In genomic region chr12:12786716-12787601, GRCh38 we compare ENCODE assay signal across 1 cellular context.
TF ChIP-seq lines count a peak whose summit lies in the region.

No MANE protein-coding gene starts in this region.

TF ChIP-seq in HepG2, 621 proteins besides CTCF, POLR2A, EP300 and RAD21 (continued from another document and continues in another):
- TF ChIP-seq, protein P1, sequence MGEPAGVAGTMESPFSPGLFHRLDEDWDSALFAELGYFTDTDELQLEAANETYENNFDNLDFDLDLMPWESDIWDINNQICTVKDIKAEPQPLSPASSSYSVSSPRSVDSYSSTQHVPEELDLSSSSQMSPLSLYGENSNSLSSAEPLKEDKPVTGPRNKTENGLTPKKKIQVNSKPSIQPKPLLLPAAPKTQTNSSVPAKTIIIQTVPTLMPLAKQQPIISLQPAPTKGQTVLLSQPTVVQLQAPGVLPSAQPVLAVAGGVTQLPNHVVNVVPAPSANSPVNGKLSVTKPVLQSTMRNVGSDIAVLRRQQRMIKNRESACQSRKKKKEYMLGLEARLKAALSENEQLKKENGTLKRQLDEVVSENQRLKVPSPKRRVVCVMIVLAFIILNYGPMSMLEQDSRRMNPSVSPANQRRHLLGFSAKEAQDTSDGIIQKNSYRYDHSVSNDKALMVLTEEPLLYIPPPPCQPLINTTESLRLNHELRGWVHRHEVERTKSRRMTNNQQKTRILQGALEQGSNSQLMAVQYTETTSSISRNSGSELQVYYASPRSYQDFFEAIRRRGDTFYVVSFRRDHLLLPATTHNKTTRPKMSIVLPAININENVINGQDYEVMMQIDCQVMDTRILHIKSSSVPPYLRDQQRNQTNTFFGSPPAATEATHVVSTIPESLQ (CRISPR knock-in tag; conservative IDR thresholded peaks at IDR 0.05) = 0 out of 2 replicates have a peak, but pooled peaks have one; percentile 72
- peak; percentile 41; the same call in 1 of the 2 replicates for TF ChIP-seq BRD4 (CRISPR knock-in tag; IDR thresholded peaks at IDR 0.05)
- TF ChIP-seq HHEX (CRISPR knock-in tag; IDR thresholded peaks at IDR 0.05) = no peak
- no peak; the same call in 1 of the 2 replicates for TF ChIP-seq ZSCAN31 (CRISPR knock-in tag; IDR thresholded peaks at IDR 0.05; ENCODE audit: low read depth)
- no peak for TF ChIP-seq POGZ (CRISPR knock-in tag; IDR thresholded peaks at IDR 0.05)
- TF ChIP-seq, protein P2, sequence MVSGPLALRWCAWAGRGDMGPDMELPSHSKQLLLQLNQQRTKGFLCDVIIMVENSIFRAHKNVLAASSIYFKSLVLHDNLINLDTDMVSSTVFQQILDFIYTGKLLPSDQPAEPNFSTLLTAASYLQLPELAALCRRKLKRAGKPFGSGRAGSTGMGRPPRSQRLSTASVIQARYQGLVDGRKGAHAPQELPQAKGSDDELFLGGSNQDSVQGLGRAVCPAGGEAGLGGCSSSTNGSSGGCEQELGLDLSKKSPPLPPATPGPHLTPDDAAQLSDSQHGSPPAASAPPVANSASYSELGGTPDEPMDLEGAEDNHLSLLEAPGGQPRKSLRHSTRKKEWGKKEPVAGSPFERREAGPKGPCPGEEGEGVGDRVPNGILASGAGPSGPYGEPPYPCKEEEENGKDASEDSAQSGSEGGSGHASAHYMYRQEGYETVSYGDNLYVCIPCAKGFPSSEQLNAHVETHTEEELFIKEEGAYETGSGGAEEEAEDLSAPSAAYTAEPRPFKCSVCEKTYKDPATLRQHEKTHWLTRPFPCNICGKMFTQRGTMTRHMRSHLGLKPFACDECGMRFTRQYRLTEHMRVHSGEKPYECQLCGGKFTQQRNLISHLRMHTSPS (CRISPR knock-in tag; IDR thresholded peaks at IDR 0.05; ENCODE audit: low read depth) = no peak
- TF ChIP-seq NCOA2 (CRISPR knock-in tag; IDR thresholded peaks at IDR 0.05) = no peak
- TF ChIP-seq REL (CRISPR knock-in tag; conservative IDR thresholded peaks at IDR 0.05) = peak; percentile 86
- no peak; the same call in 1 of the 2 replicates for TF ChIP-seq ZHX1 (CRISPR knock-in tag; IDR thresholded peaks at IDR 0.05; ENCODE audit: low read depth)
- peak; percentile 76 for TF ChIP-seq MEIS2 (CRISPR knock-in tag; IDR thresholded peaks at IDR 0.05)
- no peak for TF ChIP-seq ZSCAN12 (CRISPR knock-in tag; IDR thresholded peaks at IDR 0.05)
- no peak for TF ChIP-seq MBNL3 (CRISPR knock-in tag; conservative IDR thresholded peaks at IDR 0.05)
- peak; percentile 38; the same call in 1 of the 2 replicates for TF ChIP-seq ZFP90 (CRISPR knock-in tag; IDR thresholded peaks at IDR 0.05; ENCODE audit: borderline replicate concordance)
- TF ChIP-seq RFX3 (CRISPR knock-in tag; IDR thresholded peaks at IDR 0.05) = no peak
- no peak for TF ChIP-seq MAFK (conservative IDR thresholded peaks at IDR 0.05 in 1 of 2, IDR thresholded peaks at IDR 0.05 in 1 of 2; ENCODE audit: low read length in 2 of 2)
- TF ChIP-seq ISL2 (CRISPR knock-in tag; IDR thresholded peaks at IDR 0.05) = 0 out of 2 replicates have a peak, but pooled peaks have one; percentile 40
- TF ChIP-seq ZNF180 (CRISPR knock-in tag; IDR thresholded peaks at IDR 0.05; ENCODE audit: borderline replicate concordance, low read depth) = no peak
- TF ChIP-seq ZNF143 (CRISPR knock-in tag; IDR thresholded peaks at IDR 0.05) = peak; percentile 36; the same call in 1 of the 2 replicates
- 0 out of 2 replicates have a peak, but pooled peaks have one; percentile 46 for TF ChIP-seq ZNF891 (CRISPR knock-in tag; IDR thresholded peaks at IDR 0.05)
- TF ChIP-seq, protein P3, sequence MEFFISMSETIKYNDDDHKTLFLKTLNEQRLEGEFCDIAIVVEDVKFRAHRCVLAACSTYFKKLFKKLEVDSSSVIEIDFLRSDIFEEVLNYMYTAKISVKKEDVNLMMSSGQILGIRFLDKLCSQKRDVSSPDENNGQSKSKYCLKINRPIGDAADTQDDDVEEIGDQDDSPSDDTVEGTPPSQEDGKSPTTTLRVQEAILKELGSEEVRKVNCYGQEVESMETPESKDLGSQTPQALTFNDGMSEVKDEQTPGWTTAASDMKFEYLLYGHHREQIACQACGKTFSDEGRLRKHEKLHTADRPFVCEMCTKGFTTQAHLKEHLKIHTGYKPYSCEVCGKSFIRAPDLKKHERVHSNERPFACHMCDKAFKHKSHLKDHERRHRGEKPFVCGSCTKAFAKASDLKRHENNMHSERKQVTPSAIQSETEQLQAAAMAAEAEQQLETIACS (CRISPR knock-in tag; IDR thresholded peaks at IDR 0.05) = no peak; the same call in 1 of the 2 replicates
- no peak; the same call in 1 of the 2 replicates for TF ChIP-seq FUBP1 (CRISPR knock-in tag; IDR thresholded peaks at IDR 0.05; ENCODE audit: borderline replicate concordance)
- TF ChIP-seq, protein P4, sequence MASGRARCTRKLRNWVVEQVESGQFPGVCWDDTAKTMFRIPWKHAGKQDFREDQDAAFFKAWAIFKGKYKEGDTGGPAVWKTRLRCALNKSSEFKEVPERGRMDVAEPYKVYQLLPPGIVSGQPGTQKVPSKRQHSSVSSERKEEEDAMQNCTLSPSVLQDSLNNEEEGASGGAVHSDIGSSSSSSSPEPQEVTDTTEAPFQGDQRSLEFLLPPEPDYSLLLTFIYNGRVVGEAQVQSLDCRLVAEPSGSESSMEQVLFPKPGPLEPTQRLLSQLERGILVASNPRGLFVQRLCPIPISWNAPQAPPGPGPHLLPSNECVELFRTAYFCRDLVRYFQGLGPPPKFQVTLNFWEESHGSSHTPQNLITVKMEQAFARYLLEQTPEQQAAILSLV (CRISPR knock-in tag; IDR thresholded peaks at IDR 0.05; ENCODE audit: borderline replicate concordance) = peak; percentile 52; the same call in 1 of the 2 replicates
- TF ChIP-seq ZNF432 (CRISPR knock-in tag; IDR thresholded peaks at IDR 0.05; ENCODE audit: borderline replicate concordance) = no peak
- no peak for TF ChIP-seq MAFG (CRISPR knock-in tag; IDR thresholded peaks at IDR 0.05)
- TF ChIP-seq ZSCAN21 (CRISPR knock-in tag; IDR thresholded peaks at IDR 0.05; ENCODE audit: borderline replicate concordance) = peak; percentile 63; the same call in 1 of the 2 replicates
- no peak for TF ChIP-seq ZNF234 (CRISPR knock-in tag; conservative IDR thresholded peaks at IDR 0.05)
- TF ChIP-seq, protein P5, sequence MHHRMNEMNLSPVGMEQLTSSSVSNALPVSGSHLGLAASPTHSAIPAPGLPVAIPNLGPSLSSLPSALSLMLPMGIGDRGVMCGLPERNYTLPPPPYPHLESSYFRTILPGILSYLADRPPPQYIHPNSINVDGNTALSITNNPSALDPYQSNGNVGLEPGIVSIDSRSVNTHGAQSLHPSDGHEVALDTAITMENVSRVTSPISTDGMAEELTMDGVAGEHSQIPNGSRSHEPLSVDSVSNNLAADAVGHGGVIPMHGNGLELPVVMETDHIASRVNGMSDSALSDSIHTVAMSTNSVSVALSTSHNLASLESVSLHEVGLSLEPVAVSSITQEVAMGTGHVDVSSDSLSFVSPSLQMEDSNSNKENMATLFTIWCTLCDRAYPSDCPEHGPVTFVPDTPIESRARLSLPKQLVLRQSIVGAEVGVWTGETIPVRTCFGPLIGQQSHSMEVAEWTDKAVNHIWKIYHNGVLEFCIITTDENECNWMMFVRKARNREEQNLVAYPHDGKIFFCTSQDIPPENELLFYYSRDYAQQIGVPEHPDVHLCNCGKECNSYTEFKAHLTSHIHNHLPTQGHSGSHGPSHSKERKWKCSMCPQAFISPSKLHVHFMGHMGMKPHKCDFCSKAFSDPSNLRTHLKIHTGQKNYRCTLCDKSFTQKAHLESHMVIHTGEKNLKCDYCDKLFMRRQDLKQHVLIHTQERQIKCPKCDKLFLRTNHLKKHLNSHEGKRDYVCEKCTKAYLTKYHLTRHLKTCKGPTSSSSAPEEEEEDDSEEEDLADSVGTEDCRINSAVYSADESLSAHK (CRISPR knock-in tag; IDR thresholded peaks at IDR 0.05; ENCODE audit: borderline replicate concordance) = no peak
- TF ChIP-seq, protein P6, sequence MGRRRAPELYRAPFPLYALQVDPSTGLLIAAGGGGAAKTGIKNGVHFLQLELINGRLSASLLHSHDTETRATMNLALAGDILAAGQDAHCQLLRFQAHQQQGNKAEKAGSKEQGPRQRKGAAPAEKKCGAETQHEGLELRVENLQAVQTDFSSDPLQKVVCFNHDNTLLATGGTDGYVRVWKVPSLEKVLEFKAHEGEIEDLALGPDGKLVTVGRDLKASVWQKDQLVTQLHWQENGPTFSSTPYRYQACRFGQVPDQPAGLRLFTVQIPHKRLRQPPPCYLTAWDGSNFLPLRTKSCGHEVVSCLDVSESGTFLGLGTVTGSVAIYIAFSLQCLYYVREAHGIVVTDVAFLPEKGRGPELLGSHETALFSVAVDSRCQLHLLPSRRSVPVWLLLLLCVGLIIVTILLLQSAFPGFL (CRISPR knock-in tag; IDR thresholded peaks at IDR 0.05) = no peak
- TF ChIP-seq KLF6 (CRISPR knock-in tag; IDR thresholded peaks at IDR 0.05) = peak; percentile 81; the same call in 1 of the 2 replicates
- TF ChIP-seq ZNF121 (CRISPR knock-in tag; IDR thresholded peaks at IDR 0.05) = no peak
- TF ChIP-seq CBX5 (CRISPR knock-in tag; IDR thresholded peaks at IDR 0.05; ENCODE audit: borderline replicate concordance) = peak; percentile 56; the same call in 1 of the 2 replicates
- no peak for TF ChIP-seq RFXANK (CRISPR knock-in tag; IDR thresholded peaks at IDR 0.05)
- TF ChIP-seq, protein P7, sequence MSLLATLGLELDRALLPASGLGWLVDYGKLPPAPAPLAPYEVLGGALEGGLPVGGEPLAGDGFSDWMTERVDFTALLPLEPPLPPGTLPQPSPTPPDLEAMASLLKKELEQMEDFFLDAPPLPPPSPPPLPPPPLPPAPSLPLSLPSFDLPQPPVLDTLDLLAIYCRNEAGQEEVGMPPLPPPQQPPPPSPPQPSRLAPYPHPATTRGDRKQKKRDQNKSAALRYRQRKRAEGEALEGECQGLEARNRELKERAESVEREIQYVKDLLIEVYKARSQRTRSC (CRISPR knock-in tag; IDR thresholded peaks at IDR 0.05; ENCODE audit: low read depth) = no peak
- peak; percentile 75; the same call in 1 of the 2 replicates for TF ChIP-seq SMAD9 (CRISPR knock-in tag; IDR thresholded peaks at IDR 0.05)
- no peak; the same call in 1 of the 2 replicates for TF ChIP-seq ZNF570 (CRISPR knock-in tag; IDR thresholded peaks at IDR 0.05; ENCODE audit: borderline replicate concordance)
- 0 out of 2 replicates have a peak, but pooled peaks have one; percentile 51 for TF ChIP-seq HOXA7 (CRISPR knock-in tag; IDR thresholded peaks at IDR 0.05)
- TF ChIP-seq TBX3 (IDR thresholded peaks at IDR 0.05; ENCODE audit: borderline replicate concordance) = no peak
- TF ChIP-seq RELA (CRISPR knock-in tag; IDR thresholded peaks at IDR 0.05) = no peak
- peak; percentile 35; the same call in 1 of the 2 replicates for TF ChIP-seq ZNF788 (CRISPR knock-in tag; IDR thresholded peaks at IDR 0.05; ENCODE audit: borderline replicate concordance)
